9 cellular contexts compared by ENCODE assay signal in genomic region chr7:148914208-148914777, GRCh38. TPM values are rescaled to one million over a fixed set of nuclear protein-coding genes. Genes with fewer than 3 reads are reported as not detected.
DNase-seq lines count a peak whose midpoint lies in the region; ATAC-seq and TF ChIP-seq lines count a peak whose summit lies in the region.
"Had no signal": no experiment of that assay in that cellular context is flagged by ENCODE, and none has a peak within 500 bp of the region (broad histone marks: within the 10 kb centered on the region; RNA-seq: fewer than 3 reads in every experiment).

No MANE protein-coding gene starts in this region.

- POLR2A ChIA-PET in MCF 10A (lab: Yijun Ruan, JAX), result interaction anchor here (0.5 to 2.5 kb wide), 6 partner anchors 9 to 337 kb away, joined by 3 to 18 read pairs (median 5); no protein-coding TSS in a partner anchor
- POLR2A ChIA-PET in activated CD4-positive, alpha-beta T cell treated with anti-CD3 and anti-CD28 coated beads for 36 hours (lab: Charles Lee), result interaction anchor here (0.6 to 3.1 kb wide), 9 partner anchors 17 to 407 kb away, joined by 3 to 39 read pairs (median 4); partner anchors contain the start of gene CUL1

- intact Hi-C loops in MCF 10A (cut with micrococcal nuclease) (loop anchor here (10.0 kb wide), 1 partner anchor 591 kb away; no protein-coding TSS in a partner anchor), breast epithelium (cut with DNase I; ENCODE audit: low total_unique reads) (no loop called here), Right ventricle myocardium superior (cut with DNase I) (no loop called here)
- intact Hi-C loops in activated CD4-positive, alpha-beta T cell treated with anti-CD3 and anti-CD28 coated beads for 36 hours (cut with DNase I, micrococcal nuclease), result loop anchor here in 1 of 2 experiments (1.0 to 5.0 kb wide), 8 partner anchors 12 to 407 kb away; partner anchors contain the start of genes CUL1, EZH2 and PDIA4

- H3K27ac Mint-ChIP-seq in MCF 10A (ENCODE audit: low read depth, unreplicated experiment), result no peak overlapping the region
- peak overlapping the region; percentile 98 for H3K27ac Mint-ChIP-seq in activated CD4-positive, alpha-beta T cell treated with anti-CD3 and anti-CD28 coated beads for 36 hours

- no peak overlapping the region for H3K4me2 ChIP-seq in osteoblast (ENCODE audit: insufficient read depth, low read length)

- H3K4me3 Mint-ChIP-seq in MCF 10A (ENCODE audit: unreplicated experiment), result no peak overlapping the region
- H3K4me3 Mint-ChIP-seq in activated CD4-positive, alpha-beta T cell treated with anti-CD3 and anti-CD28 coated beads for 36 hours, result peak overlapping the region; percentile 47

- TF ChIP-seq POLR2A in breast epithelium (IDR thresholded peaks at IDR 0.05), result no peak

- no peaks in the 10 kb centered on the region for H3K9me3 Mint-ChIP-seq in MCF 10A (ENCODE audit: unreplicated experiment)
- H3K9me3 Mint-ChIP-seq in activated CD4-positive, alpha-beta T cell treated with anti-CD3 and anti-CD28 coated beads for 36 hours (ENCODE audit: low read depth), result no peaks in the 10 kb centered on the region

- H3K27me3 Mint-ChIP-seq in MCF 10A (ENCODE audit: insufficient read depth, unreplicated experiment), result peaks cover 6% of the 10 kb centered on the region
- no peaks in the 10 kb centered on the region for H3K27me3 Mint-ChIP-seq in activated CD4-positive, alpha-beta T cell treated with anti-CD3 and anti-CD28 coated beads for 36 hours

- no peaks in the 10 kb centered on the region for H3K79me2 ChIP-seq in osteoblast (ENCODE audit: insufficient read depth, low read length)

- peaks cover 10% of the 10 kb centered on the region for H3K4me1 Mint-ChIP-seq in MCF 10A (ENCODE audit: insufficient read depth, unreplicated experiment)
- H3K4me1 Mint-ChIP-seq in activated CD4-positive, alpha-beta T cell treated with anti-CD3 and anti-CD28 coated beads for 36 hours, result peaks cover 73% of the 10 kb centered on the region

- ATAC-seq in HG03354 (IDR thresholded peaks at IDR 0.05; ENCODE audit: poor library complexity, severe bottlenecking, unreplicated experiment) (peak; percentile 60), Right ventricle myocardium superior (ENCODE audit: poor library complexity) (no peak)
- ATAC-seq in activated CD4-positive, alpha-beta T cell treated with anti-CD3 and anti-CD28 coated beads for 36 hours, result peak; percentile 62

- H3K27ac ChIP-seq in breast epithelium (no peak overlapping the region), osteoblast (ENCODE audit: low read depth, low read length) (no peak overlapping the region)
- H3K27ac ChIP-seq: neutrophil had no signal

- no peaks in the 10 kb centered on the region for H3K36me3 Mint-ChIP-seq in MCF 10A (ENCODE audit: insufficient read depth, unreplicated experiment)
- H3K36me3 Mint-ChIP-seq in activated CD4-positive, alpha-beta T cell treated with anti-CD3 and anti-CD28 coated beads for 36 hours (ENCODE audit: low read depth), result peaks cover 11% of the 10 kb centered on the region

- no peak overlapping the region for H3K4me3 ChIP-seq in breast epithelium
- H3K4me3 ChIP-seq in fibroblast of pulmonary artery (replicated peaks; ENCODE audit: low read depth, low read length), result no peak overlapping the region
- no peak overlapping the region for H3K4me3 ChIP-seq in osteoblast (ENCODE audit: insufficient read depth, low read length)

- CTCF ChIA-PET in MCF 10A (lab: Yijun Ruan, JAX), result interaction anchor here (0.6 to 0.9 kb wide), 6 partner anchors 9 to 136 kb away, joined by 3 to 7 read pairs (median 4); no protein-coding TSS in a partner anchor
- CTCF ChIA-PET in activated CD4-positive, alpha-beta T cell treated with anti-CD3 and anti-CD28 coated beads for 36 hours (lab: Charles Lee), result interaction anchor here (0.6 to 4.7 kb wide), 12 partner anchors 10 to 339 kb away, joined by 3 to 31 read pairs (median 5); no protein-coding TSS in a partner anchor

- H3K27me3 ChIP-seq in breast epithelium, result no peaks in the 10 kb centered on the region
- peaks cover 46% of the 10 kb centered on the region for H3K27me3 ChIP-seq in osteoblast (ENCODE audit: insufficient read depth, low read length)

- H3K9me3 ChIP-seq in breast epithelium, result no peaks in the 10 kb centered on the region
- no peaks in the 10 kb centered on the region for H3K9me3 ChIP-seq in osteoblast (ENCODE audit: low read depth, low read length)
- H3K9me3 ChIP-seq: neutrophil had no signal

- H2AFZ ChIP-seq in osteoblast (ENCODE audit: low read length), result no peak overlapping the region

- no TSS peak for BruUV-seq in MCF 10A (replicated peaks; lab: Mats Ljungman, UMichigan)

- H3K36me3 ChIP-seq in breast epithelium (no peaks in the 10 kb centered on the region), osteoblast (ENCODE audit: insufficient read depth, low read length) (no peaks in the 10 kb centered on the region)
- H3K36me3 ChIP-seq: neutrophil had no signal

- H3K4me1 ChIP-seq in breast epithelium (no peaks in the 10 kb centered on the region), osteoblast (ENCODE audit: insufficient read depth, low read length) (peaks cover 30% of the 10 kb centered on the region)

- peaks cover 8% of the 10 kb centered on the region for H4K20me1 ChIP-seq in osteoblast (ENCODE audit: insufficient read depth, low read length)

- TF ChIP-seq CTCF in MCF 10A (IDR thresholded peaks at IDR 0.05; ENCODE audit: unreplicated experiment), result no peak
- no peak for TF ChIP-seq CTCF in breast epithelium (IDR thresholded peaks at IDR 0.05)
- TF ChIP-seq CTCF in fibroblast of pulmonary artery (IDR thresholded peaks at IDR 0.05; ENCODE audit: low read length, missing control alignments), result no peak
- no peak for TF ChIP-seq CTCF in osteoblast (IDR thresholded peaks at IDR 0.05; ENCODE audit: extremely low read depth, low read depth, low read length)

- peak; percentile 71 for DNase-seq in MCF 10A (ENCODE audit: unreplicated experiment)
- no peak for DNase-seq in breast epithelium (ENCODE audit: low spot score in 2 of 2)
- peak; percentile 82 for DNase-seq in activated CD4-positive, alpha-beta T cell treated with anti-CD3 and anti-CD28 coated beads for 36 hours
- peak; percentile 69 for DNase-seq in fibroblast of pulmonary artery (ENCODE audit: low read depth)
- peak; percentile 75 for DNase-seq in stimulated activated CD8-positive, alpha-beta memory T cell treated with anti-CD3 and anti-CD28 coated beads, Interleukin-4, amount 100 ng/mL, for 48 hours
- no peak for DNase-seq in osteoblast (ENCODE audit: insufficient read length, low spot score, missing footprints)
- DNase-seq in Right ventricle myocardium superior, result no peak

RNA-seq across cellular contexts. Expression of gene EZH2, which starts 30.2 kb away (rescaled TPM):
- total RNA-seq in MCF 10A (2022) (30.6 and 48.1 TPM in 2 replicates), breast epithelium (1 to 10 TPM; 2.1 to 4.8 (median 4.3) TPM), osteoblast (7.6 and 8.0 TPM in 2 replicates), Right ventricle myocardium superior (1.1 TPM)
- 100 to 1,000 TPM; 117 to 126 TPM for total RNA-seq in activated CD4-positive, alpha-beta T cell treated with anti-CD3 and anti-CD28 coated beads for 36 hours

Comparison
In these comparisons a context has a peak if more than half of its experiments do, and no peak if none do; other contexts are left out.
1. DNase-seq: peak in MCF 10A (single experiment), activated CD4-positive, alpha-beta T cell treated with anti-CD3 and anti-CD28 coated beads for 36 hours (single experiment), fibroblast of pulmonary artery (single experiment) and stimulated activated CD8-positive, alpha-beta memory T cell treated with anti-CD3 and anti-CD28 coated beads, Interleukin-4, amount 100 ng/mL, for 48 hours (single experiment); none in breast epithelium (0 of 2), osteoblast (single experiment) and Right ventricle myocardium superior (single experiment).